In genomic region chr11:112734207-112734606, GRCh38 we compare ENCODE assay signal across 13 cellular contexts.
DNase-seq lines count a peak whose midpoint lies in the region; ATAC-seq and FAIRE-seq lines count a peak whose summit lies in the region.
"Had no signal": no experiment of that assay in that cellular context is flagged by ENCODE, and none has a peak within 500 bp of the region (broad histone marks: within the 10 kb centered on the region; RNA-seq: fewer than 3 reads in every experiment).

No MANE protein-coding gene starts in this region.

- DNase-seq in AG20443 (ENCODE audit: low spot score) (peak; percentile 70), HTR-8/SVneo (ENCODE audit: insufficient read length, low spot score) (peak; percentile 13), amniotic epithelial cell (ENCODE audit: low read depth) (peak; percentile 48), iPS-NIHi7 (ENCODE audit: extremely low spot score) (peak; percentile 86), NOMO-1 treated with DMSO at 0.1 percent for 48 hours (lab: John Stamatoyannopoulos, UW; ENCODE audit: unreplicated experiment) (no peak), posterior vena cava (ENCODE audit: low spot score) (no peak)
- no peak for DNase-seq in stimulated activated CD4-positive, alpha-beta T cell treated with anti-CD3 and anti-CD28 coated beads, Interleukin-2, amount 100 ng/mL, for 48 hours
- DNase-seq: COR-L47; immature natural killer cell; NCI-H524 treated with DMSO at 0.1 percent for 48 hours; stimulated activated naive CD4-positive, alpha-beta T cell had no signal

- intact Hi-C loops in posterior vena cava (cut with DNase I) = loop anchor here in 1 of 2 donors (10.0 kb wide), 1 partner anchor 69 kb away; no protein-coding TSS in a partner anchor

- FAIRE-seq in HTR-8/SVneo (lab: Jason Lieb, UNC) = no peak

- no peak for ATAC-seq in GM21786 (IDR thresholded peaks at IDR 0.05; ENCODE audit: unreplicated experiment)
- ATAC-seq: body of pancreas had no signal

Comparison
In these comparisons a context has a peak if more than half of its experiments do, and no peak if none do; other contexts are left out.
1. DNase-seq: peak in AG20443 (single experiment), HTR-8/SVneo (single experiment), amniotic epithelial cell (single experiment) and iPS-NIHi7 (single experiment); none in NOMO-1 treated with DMSO at 0.1 percent for 48 hours (single experiment), posterior vena cava (single experiment) and stimulated activated CD4-positive, alpha-beta T cell treated with anti-CD3 and anti-CD28 coated beads, Interleukin-2, amount 100 ng/mL, for 48 hours (0 of 2).